ENCODE assay signal across 8 cellular contexts in genomic region chr2:28567076-28567471, GRCh38.
DNase-seq lines count a peak whose midpoint lies in the region; ATAC-seq and TF ChIP-seq lines count a peak whose summit lies in the region.

No MANE protein-coding gene starts in this region.

- H3K36me3 ChIP-seq in WERI-Rb-1 (no peaks in the 10 kb centered on the region), neutrophil (no peaks in the 10 kb centered on the region)

- H3K27me3 ChIP-seq in WERI-Rb-1 (ENCODE audit: insufficient read depth, low read depth, severe bottlenecking): no peaks in the 10 kb centered on the region
- no peaks in the 10 kb centered on the region for H3K27me3 ChIP-seq in neutrophil

- peak overlapping the region; percentile 73 for H3K4me3 ChIP-seq in WERI-Rb-1 (ENCODE audit: low read depth, low read length)
- peak overlapping the region; percentile 67 for H3K4me3 ChIP-seq in fibroblast of pulmonary artery (replicated peaks; ENCODE audit: low read depth, low read length)
- peak overlapping the region; percentile 69 to 76 for H3K4me3 ChIP-seq in neutrophil (ENCODE audit: low read depth in 1 of 2, low read length in 1 of 2)

- peak; percentile 22 for ATAC-seq in HG03175 (IDR thresholded peaks at IDR 0.05; ENCODE audit: unreplicated experiment)
- ATAC-seq in GM18517 (IDR thresholded peaks at IDR 0.05; ENCODE audit: unreplicated experiment): no peak
- ATAC-seq in GM19467 (IDR thresholded peaks at IDR 0.05; ENCODE audit: unreplicated experiment): no peak

- H3K4me1 ChIP-seq in neutrophil (ENCODE audit: control insufficient read depth in 1 of 2, insufficient read depth in 1 of 2, low read depth in 1 of 2, low read length in 1 of 2): peaks cover 11% of the 10 kb centered on the region in 2 experiments

- H3K9me3 ChIP-seq in WERI-Rb-1 (ENCODE audit: severe bottlenecking): no peaks in the 10 kb centered on the region
- no peaks in the 10 kb centered on the region for H3K9me3 ChIP-seq in neutrophil

- DNase-seq in D341Med (ENCODE audit: low spot score): peak; percentile 57
- DNase-seq in WERI-Rb-1: peak; percentile 37
- no peak for DNase-seq in fibroblast of pulmonary artery (ENCODE audit: low read depth)
- no peak for DNase-seq in pons (ENCODE audit: low spot score)

- H3K27ac ChIP-seq in WERI-Rb-1: no peak overlapping the region
- H3K27ac ChIP-seq in neutrophil: peak overlapping the region; percentile 62

- TF ChIP-seq CTCF in WERI-Rb-1 (IDR thresholded peaks at IDR 0.05; ENCODE audit: low read depth, low read length): no peak
- TF ChIP-seq CTCF in fibroblast of pulmonary artery (IDR thresholded peaks at IDR 0.05; ENCODE audit: low read length, missing control alignments): no peak
- TF ChIP-seq CTCF in neutrophil (IDR thresholded peaks at IDR 0.05): no peak

Comparison
In these comparisons a context has a peak if more than half of its experiments do, and no peak if none do; other contexts are left out.
1. DNase-seq: peak in D341Med (single experiment) and WERI-Rb-1 (single experiment); none in fibroblast of pulmonary artery (single experiment) and pons (single experiment).
2. Peak in every context shown above with its lines, with median percentiles within 50 percentile points of each other: H3K4me3 ChIP-seq.